8 cellular contexts compared by ENCODE assay signal in the genomic region with DNA sequence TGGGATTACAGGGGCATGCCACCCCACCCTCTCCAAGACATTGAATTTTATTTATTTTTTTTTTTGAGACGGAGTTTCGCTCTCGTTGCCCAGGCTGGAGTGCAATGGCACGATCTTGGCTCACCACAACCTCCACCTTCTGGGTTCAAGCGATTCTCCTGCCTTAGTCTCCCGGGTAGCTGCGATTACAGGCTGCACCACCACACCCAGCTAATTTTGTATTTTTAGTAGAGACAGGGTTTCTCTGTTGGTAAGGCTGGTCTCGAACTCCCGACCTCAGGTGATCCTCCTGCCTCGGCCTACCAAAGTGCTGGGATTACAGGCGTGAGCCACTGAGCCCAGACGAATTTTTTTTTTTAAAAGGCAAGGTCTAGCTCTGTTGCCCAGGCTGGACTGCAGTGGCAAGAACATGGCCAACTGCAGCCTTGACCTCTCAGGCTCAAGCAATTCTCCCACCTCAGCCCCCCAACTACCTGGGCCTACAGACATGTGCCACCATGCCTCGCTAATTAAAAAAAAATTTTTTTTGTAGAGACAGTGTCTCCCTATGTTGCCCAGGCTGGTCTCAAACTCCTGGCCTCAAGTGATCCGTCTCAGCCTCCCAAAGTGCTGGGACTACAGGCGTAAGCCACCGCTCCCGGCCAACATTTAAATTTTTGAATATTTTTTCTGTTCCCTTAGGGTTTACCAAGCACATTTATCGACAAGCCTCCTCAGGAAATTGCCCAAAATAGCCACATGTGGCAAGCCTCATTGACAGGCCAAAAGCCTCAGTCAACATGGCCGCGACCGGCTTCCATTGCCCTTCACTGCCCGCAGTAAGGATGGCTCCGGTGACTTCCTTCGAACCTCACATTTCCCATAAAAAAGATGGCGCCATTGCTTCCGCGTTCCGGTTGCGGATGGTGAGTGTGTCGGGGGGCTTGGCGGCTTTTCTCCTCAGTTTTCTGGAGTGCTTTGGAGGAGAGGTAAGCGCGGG. TPM values are rescaled to one million over a fixed set of nuclear protein-coding genes. Genes with fewer than 3 reads are reported as not detected.
DNase-seq lines count a peak whose midpoint lies in the region; ATAC-seq and TF ChIP-seq lines count a peak whose summit lies in the region.

A gene with protein sequence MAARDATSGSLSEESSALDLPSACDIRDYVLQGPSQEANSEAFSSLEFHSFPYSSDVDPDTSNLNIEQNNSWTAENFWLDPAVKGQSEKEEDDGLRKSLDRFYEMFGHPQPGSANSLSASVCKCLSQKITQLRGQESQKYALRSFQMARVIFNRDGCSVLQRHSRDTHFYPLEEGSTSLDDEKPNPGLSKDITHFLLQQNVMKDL (plus strand): TSS at position 890 of the 979 bp plus-strand sequence. CDS start 22,465 bp downstream, outside the sequence.

- H3K79me2 ChIP-seq in fibroblast of lung (ENCODE audit: control insufficient read depth, insufficient read depth, low read length), result no peaks in the 10 kb centered on the region

- no peaks in the 10 kb centered on the region for H4K20me1 ChIP-seq in fibroblast of lung (ENCODE audit: control insufficient read depth, extremely low read depth, insufficient read depth, low read length)

- H3K27me3 ChIP-seq in fibroblast of lung (ENCODE audit: control insufficient read depth, insufficient read depth, low read length), result no peaks in the 10 kb centered on the region
- H3K27me3 ChIP-seq in naive thymus-derived CD4-positive, alpha-beta T cell (ENCODE audit: control insufficient read depth in 2 of 2, insufficient read depth in 2 of 2, low read length in 2 of 2), result no peaks in the 10 kb centered on the region

- H3K9me3 ChIP-seq in KOPT-K1 (ENCODE audit: insufficient read depth, low read length, poor library complexity, severe bottlenecking) (no peaks in the 10 kb centered on the region), fibroblast of lung (ENCODE audit: control insufficient read depth, insufficient read depth, low read depth, low read length) (no peaks in the 10 kb centered on the region)
- no peaks in the 10 kb centered on the region for H3K9me3 ChIP-seq in naive thymus-derived CD4-positive, alpha-beta T cell (ENCODE audit: control insufficient read depth in 2 of 3, low read length in 3 of 3)

- H3K9ac ChIP-seq in fibroblast of lung (ENCODE audit: insufficient read depth, low read length), result peak within 1 kb of the TSS; percentile 48

- H3K36me3 ChIP-seq in KOPT-K1 (ENCODE audit: insufficient read depth, low read length) (no peaks in the 10 kb centered on the region), fibroblast of lung (ENCODE audit: control insufficient read depth, insufficient read depth, low read length) (no peaks in the 10 kb centered on the region)
- no peaks in the 10 kb centered on the region for H3K36me3 ChIP-seq in naive thymus-derived CD4-positive, alpha-beta T cell (ENCODE audit: control insufficient read depth in 2 of 3, insufficient read depth in 3 of 3, low read length in 3 of 3)

- no peaks in the 10 kb centered on the region for H3K4me1 ChIP-seq in fibroblast of lung (ENCODE audit: control insufficient read depth, extremely low read depth, insufficient read depth, low read length)
- peaks cover 5 to 14% of the 10 kb centered on the region in 2 donors for H3K4me1 ChIP-seq in naive thymus-derived CD4-positive, alpha-beta T cell (ENCODE audit: control insufficient read depth in 2 of 2, insufficient read depth in 2 of 2, low read length in 2 of 2)

- no peak for TF ChIP-seq CTCF in fibroblast of lung (conservative IDR thresholded peaks at IDR 0.05 in 1 of 2, IDR thresholded peaks at IDR 0.05 in 1 of 2; ENCODE audit: low read depth in 1 of 2, low read length in 2 of 2)

- peak within 1 kb of the TSS; percentile 97 for H3K4me2 ChIP-seq in fibroblast of lung (ENCODE audit: extremely low read depth, insufficient read depth, low read length)

- peak; percentile 87 for DNase-seq in DMS53 treated with DMSO at 0.1 percent for 48 hours (lab: John Stamatoyannopoulos, UW; ENCODE audit: unreplicated experiment)
- peak; percentile 94 for DNase-seq in RKO (ENCODE audit: low spot score)
- DNase-seq in activated T-helper 1 cell treated with Interleukin-2 at 50 U/mL for 16 hours (ENCODE audit: low read depth), result peak; percentile 56
- peak; percentile 86 to 91 for DNase-seq in fibroblast of lung (ENCODE audit: low read depth in 2 of 2)
- peak; percentile 56 to 86 (median 80) for DNase-seq in naive thymus-derived CD4-positive, alpha-beta T cell

- POLR2A ChIA-PET in naive thymus-derived CD4-positive, alpha-beta T cell (lab: Charles Lee), result interaction anchor here (0.9 to 1.8 kb wide), 5 partner anchors 12 to 159 kb away, joined by 3 to 10 read pairs (median 3); no protein-coding TSS in a partner anchor

- H3K27ac ChIP-seq in KOPT-K1 (ENCODE audit: low read depth, low read length, poor library complexity, severe bottlenecking) (peak within 1 kb of the TSS; percentile 68), fibroblast of lung (ENCODE audit: insufficient read depth, low read length) (peak within 1 kb of the TSS; percentile 68)
- H3K27ac ChIP-seq in naive thymus-derived CD4-positive, alpha-beta T cell (ENCODE audit: low read depth, low read length), result peak within 1 kb of the TSS; percentile 79

- intact Hi-C loops in naive thymus-derived CD4-positive, alpha-beta T cell (cut with micrococcal nuclease), result loop anchor here (1.0 to 5.0 kb wide), 6 partner anchors 12 to 200 kb away; a partner anchor contains a TSS

- H3K36me3 Mint-ChIP-seq in naive thymus-derived CD4-positive, alpha-beta T cell, result peaks cover 0 to 14% (median 8%) of the 10 kb centered on the region in 5 donors
- peaks cover 9% of the 10 kb centered on the region for H3K36me3 Mint-ChIP-seq in stimulated activated memory B cell treated with anti-CD40 and anti-IgM and Interleukin-4, amounts not matched to agents 10 μg/mL and 1 μg/mL and 100 μg/mL, for 72 hours

- H3K27ac Mint-ChIP-seq in naive thymus-derived CD4-positive, alpha-beta T cell, result peak within 1 kb of the TSS; percentile 91 to 100 (median 94)
- peak within 1 kb of the TSS; percentile 94 for H3K27ac Mint-ChIP-seq in stimulated activated memory B cell treated with anti-CD40 and anti-IgM and Interleukin-4, amounts not matched to agents 10 μg/mL and 1 μg/mL and 100 μg/mL, for 72 hours

- CTCF ChIA-PET in naive thymus-derived CD4-positive, alpha-beta T cell (lab: Charles Lee), result interaction anchor here (1.0 to 1.4 kb wide), 3 partner anchors 144 to 182 kb away, joined by 3 to 4 read pairs (median 4); no protein-coding TSS in a partner anchor

- peak within 1 kb of the TSS; percentile 59 to 81 (median 71) for H3K4me3 ChIP-seq in fibroblast of lung (replicated peaks in 1 of 4; ENCODE audit: control extremely low read depth in 1 of 4, insufficient read depth in 1 of 4, low read depth in 3 of 4, low read length in 4 of 4)
- peak within 1 kb of the TSS; percentile 70 for H3K4me3 ChIP-seq in naive thymus-derived CD4-positive, alpha-beta T cell (ENCODE audit: low read length)

- peak; percentile 91 for ATAC-seq in GM21737 (IDR thresholded peaks at IDR 0.05; ENCODE audit: unreplicated experiment)
- peak; percentile 98 for ATAC-seq in naive thymus-derived CD4-positive, alpha-beta T cell
- ATAC-seq in stimulated activated memory B cell treated with anti-CD40 and anti-IgM and Interleukin-4, amounts not matched to agents 10 μg/mL and 1 μg/mL and 100 μg/mL, for 72 hours, result peak; percentile 96

- H2AFZ ChIP-seq in fibroblast of lung (ENCODE audit: low read length), result peak within 1 kb of the TSS; percentile 89

- peaks cover 15 to 38% (median 25%) of the 10 kb centered on the region in 7 donors for H3K4me1 Mint-ChIP-seq in naive thymus-derived CD4-positive, alpha-beta T cell
- H3K4me1 Mint-ChIP-seq in stimulated activated memory B cell treated with anti-CD40 and anti-IgM and Interleukin-4, amounts not matched to agents 10 μg/mL and 1 μg/mL and 100 μg/mL, for 72 hours, result peaks cover 11% of the 10 kb centered on the region

- H3K4me3 Mint-ChIP-seq in naive thymus-derived CD4-positive, alpha-beta T cell, result peak within 1 kb of the TSS; percentile 81 to 97 (median 92)
- H3K4me3 Mint-ChIP-seq in stimulated activated memory B cell treated with anti-CD40 and anti-IgM and Interleukin-4, amounts not matched to agents 10 μg/mL and 1 μg/mL and 100 μg/mL, for 72 hours, result peak within 1 kb of the TSS; percentile 94

- peaks cover 0 to 4% (median 0%) of the 10 kb centered on the region in 5 donors for H3K27me3 Mint-ChIP-seq in naive thymus-derived CD4-positive, alpha-beta T cell
- H3K27me3 Mint-ChIP-seq in stimulated activated memory B cell treated with anti-CD40 and anti-IgM and Interleukin-4, amounts not matched to agents 10 μg/mL and 1 μg/mL and 100 μg/mL, for 72 hours, result no peaks in the 10 kb centered on the region

- peaks cover 0 to 2% (median 0%) of the 10 kb centered on the region in 11 donors for H3K9me3 Mint-ChIP-seq in naive thymus-derived CD4-positive, alpha-beta T cell
- no peaks in the 10 kb centered on the region for H3K9me3 Mint-ChIP-seq in stimulated activated memory B cell treated with anti-CD40 and anti-IgM and Interleukin-4, amounts not matched to agents 10 μg/mL and 1 μg/mL and 100 μg/mL, for 72 hours

RNA-seq across cellular contexts. Expression of the gene that starts here (rescaled TPM):
- 2.6 and 3.3 TPM in 2 replicates for total RNA-seq in fibroblast of lung
- polyA plus RNA-seq in fibroblast of lung, result 4.2 TPM in 2 replicates
- 4.3 and 5.4 TPM in 2 replicates for polyA plus RNA-seq in fibroblast of lung (2012)
- 3.9 TPM in 1 of 2 replicates, not detected in the other for polyA minus RNA-seq in fibroblast of lung (ENCODE audit: low replicate concordance)
- total RNA-seq in naive thymus-derived CD4-positive, alpha-beta T cell, result 10 to 100 TPM; 12.1 to 14.2 (median 13.2) TPM
- 10 to 100 TPM; 17.7 to 20.7 TPM for polyA plus RNA-seq in naive thymus-derived CD4-positive, alpha-beta T cell

Comparison
In these comparisons a context has a peak if more than half of its experiments do, and no peak if none do; other contexts are left out.
1. Peak in every context shown above with its lines: DNase-seq, ATAC-seq, H3K4me3 ChIP-seq and H3K27ac ChIP-seq.